In the genomic region with DNA sequence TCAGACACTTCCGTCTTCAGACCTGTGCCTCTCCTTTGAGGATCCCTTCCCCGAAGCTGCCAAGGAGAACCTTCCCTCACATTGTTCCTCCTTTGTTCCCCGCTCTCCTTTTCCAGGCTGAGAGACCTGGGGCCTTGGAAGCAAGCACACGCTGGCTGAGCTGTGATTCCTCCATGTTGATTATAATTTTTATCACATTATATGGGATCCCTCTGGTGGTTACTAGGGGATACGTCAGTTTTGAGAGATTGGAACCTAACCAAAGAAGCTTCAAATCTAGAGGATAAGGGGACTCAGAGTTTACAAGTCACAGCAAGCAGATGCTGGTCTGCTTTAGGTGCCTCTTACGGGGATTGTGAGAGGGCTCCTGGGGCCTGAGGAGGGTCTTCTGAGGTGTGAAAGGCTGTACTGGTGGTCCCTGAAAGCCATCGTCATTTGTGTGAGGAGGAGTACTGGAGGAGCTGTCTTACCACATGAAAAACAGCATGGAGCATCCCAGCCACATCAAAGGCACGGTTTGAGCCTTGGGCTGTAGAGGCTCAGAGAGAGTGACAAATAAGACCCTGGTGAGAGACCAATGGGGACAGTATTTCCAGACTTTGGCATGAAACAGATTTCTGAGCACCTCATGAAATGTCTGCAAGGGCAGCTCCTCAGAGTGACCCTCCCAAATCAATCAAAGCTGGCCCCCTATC, we compare ENCODE assay signal across 8 cellular contexts.
DNase-seq lines count a peak whose midpoint lies in the region; ATAC-seq and TF ChIP-seq lines count a peak whose summit lies in the region.

No MANE protein-coding gene starts in this region.

- ATAC-seq in GM18502 (IDR thresholded peaks at IDR 0.05; ENCODE audit: poor library complexity, unreplicated experiment) (no peak), HG02678 (IDR thresholded peaks at IDR 0.05; ENCODE audit: unreplicated experiment) (no peak), HG03139 (IDR thresholded peaks at IDR 0.05; ENCODE audit: unreplicated experiment) (no peak), GM21360 (IDR thresholded peaks at IDR 0.05; ENCODE audit: unreplicated experiment) (no peak)

- H3K36me3 ChIP-seq in neuron (ENCODE audit: insufficient read depth, low read length) = no peaks in the 10 kb centered on the region

- H3K4me1 ChIP-seq in neuron (ENCODE audit: insufficient read depth, low read length) = no peaks in the 10 kb centered on the region

- H3K27me3 ChIP-seq in neuron (ENCODE audit: insufficient read depth, low read length) = no peaks in the 10 kb centered on the region

- DNase-seq in ELR (ENCODE audit: low read depth) = peak; percentile 39
- peak; percentile 71 for DNase-seq in M059J (ENCODE audit: low read depth)
- peak; percentile 69 for DNase-seq in choroid plexus epithelial cell (ENCODE audit: low read depth)

- H3K9me3 ChIP-seq in neuron (ENCODE audit: low read length) = no peaks in the 10 kb centered on the region

- H2AFZ ChIP-seq in neuron (ENCODE audit: low read depth, low read length) = peak overlapping the region; percentile 51

- peak; percentile 64 for TF ChIP-seq CTCF in choroid plexus epithelial cell (conservative IDR thresholded peaks at IDR 0.05; ENCODE audit: low read depth, low read length)

- H3K4me3 ChIP-seq in choroid plexus epithelial cell (ENCODE audit: low read depth, low read length) (no peak overlapping the region), neuron (ENCODE audit: low read length) (no peak overlapping the region)
